Comparison of ENCODE assay signal across 8 cellular contexts in genomic region chr16:3501783-3502400, GRCh38. TPM values are rescaled to one million over a fixed set of nuclear protein-coding genes. Genes with fewer than 3 reads are reported as not detected.
DNase-seq lines count a peak whose midpoint lies in the region; ATAC-seq, FAIRE-seq and TF ChIP-seq lines count a peak whose summit lies in the region.

No MANE protein-coding gene starts in this region.

- peak overlapping the region; percentile 94 for H3K4me3 Mint-ChIP-seq in activated T-cell treated with anti-CD3 and anti-CD28 coated beads, Interleukin-2, amount 50 U/mL, for 24 hours
- peak overlapping the region; percentile 97 for H3K4me3 Mint-ChIP-seq in activated T-helper 17 cell treated with anti-CD3 and anti-CD28 coated beads, Interleukin-2, amount 50 U/mL, for 72 hours

- H3K27me3 ChIP-seq in tibial artery, result no peaks in the 10 kb centered on the region

- H3K27ac ChIP-seq in kidney (ENCODE audit: low read depth in 2 of 2, low read length in 2 of 2) (peak overlapping the region in 1 of 2 donors; percentile 6), tibial artery (peak overlapping the region in 1 of 2 donors; percentile 82)

- intact Hi-C loops in kidney (cut with DNase I), result no loop called here
- intact Hi-C loops in tibial artery (cut with DNase I; ENCODE audit: low total_unique reads), result loop anchor here (10.0 kb wide), 1 partner anchor 347 kb away; no protein-coding TSS in a partner anchor

- H3K4me1 ChIP-seq in kidney (ENCODE audit: control insufficient read depth in 1 of 2, insufficient read depth in 1 of 2, low read depth in 1 of 2, low read length in 2 of 2) (peaks cover 0 to 9% of the 10 kb centered on the region in 2 donors), tibial artery (peaks cover 5 to 23% (median 10%) of the 10 kb centered on the region in 4 donors)

- H3K9me3 Mint-ChIP-seq in activated T-cell treated with anti-CD3 and anti-CD28 coated beads, Interleukin-2, amount 50 U/mL, for 24 hours, result peaks cover 6% of the 10 kb centered on the region
- no peaks in the 10 kb centered on the region for H3K9me3 Mint-ChIP-seq in activated T-helper 17 cell treated with anti-CD3 and anti-CD28 coated beads, Interleukin-2, amount 50 U/mL, for 72 hours

- peaks cover 42% of the 10 kb centered on the region for H3K36me3 Mint-ChIP-seq in activated T-cell treated with anti-CD3 and anti-CD28 coated beads, Interleukin-2, amount 50 U/mL, for 24 hours (ENCODE audit: low read depth)
- H3K36me3 Mint-ChIP-seq in activated T-helper 17 cell treated with anti-CD3 and anti-CD28 coated beads, Interleukin-2, amount 50 U/mL, for 72 hours (ENCODE audit: low read depth), result peaks cover 30% of the 10 kb centered on the region

- FAIRE-seq in kidney (lab: Jason Lieb, UNC), result no peak

- peak overlapping the region in 1 of 2 donors; percentile 57 for H3K9ac ChIP-seq in kidney (ENCODE audit: low read length in 2 of 2)

- H3K27ac Mint-ChIP-seq in activated T-cell treated with anti-CD3 and anti-CD28 coated beads, Interleukin-2, amount 50 U/mL, for 24 hours, result peak overlapping the region; percentile 94
- H3K27ac Mint-ChIP-seq in activated T-helper 17 cell treated with anti-CD3 and anti-CD28 coated beads, Interleukin-2, amount 50 U/mL, for 72 hours, result peak overlapping the region; percentile 97

- no peak for ATAC-seq in activated T-helper 17 cell treated with anti-CD3 and anti-CD28 coated beads, Interleukin-2, amount 50 U/mL, for 72 hours (replicated peaks)

- peak; percentile 14 for DNase-seq in activated T-cell treated with anti-CD3 and anti-CD28 coated beads, Interleukin-2, amount 50 U/mL, for 24 hours
- DNase-seq in activated T-cell treated with anti-CD3 and anti-CD28 coated beads, Interleukin-2, amount 50 U/mL, for 48 hours, result no peak
- DNase-seq in kidney, result no peak
- DNase-seq in tibial artery, result peak in 1 of 2 donors; percentile 41
- DNase-seq in activated gamma-delta T cell treated with Interleukin-2 at 50 U/mL for 16 hours, result no peak
- DNase-seq in NCI-H1417 treated with DMSO at 0.1 percent for 48 hours (lab: John Stamatoyannopoulos, UW), result no peak
- no peak for DNase-seq in ureter (ENCODE audit: low spot score)

- no peaks in the 10 kb centered on the region for H3K9me3 ChIP-seq in kidney (ENCODE audit: control insufficient read depth in 1 of 2, low read length in 2 of 2)
- no peaks in the 10 kb centered on the region for H3K9me3 ChIP-seq in tibial artery

- no peaks in the 10 kb centered on the region for H3K27me3 Mint-ChIP-seq in activated T-cell treated with anti-CD3 and anti-CD28 coated beads, Interleukin-2, amount 50 U/mL, for 24 hours
- no peaks in the 10 kb centered on the region for H3K27me3 Mint-ChIP-seq in activated T-helper 17 cell treated with anti-CD3 and anti-CD28 coated beads, Interleukin-2, amount 50 U/mL, for 72 hours

- H3K4me1 Mint-ChIP-seq in activated T-cell treated with anti-CD3 and anti-CD28 coated beads, Interleukin-2, amount 50 U/mL, for 24 hours (ENCODE audit: low read depth), result peaks cover 62% of the 10 kb centered on the region
- H3K4me1 Mint-ChIP-seq in activated T-helper 17 cell treated with anti-CD3 and anti-CD28 coated beads, Interleukin-2, amount 50 U/mL, for 72 hours, result peaks cover 25% of the 10 kb centered on the region

- H3K4me3 ChIP-seq in kidney (ENCODE audit: low read length in 2 of 2) (peak overlapping the region; percentile 65 to 85), tibial artery (peak overlapping the region; percentile 70 to 80)

- TF ChIP-seq CTCF in kidney (IDR thresholded peaks at IDR 0.05; ENCODE audit: borderline replicate concordance, extremely low read depth, insufficient read depth) (no peak), tibial artery (IDR thresholded peaks at IDR 0.05) (no peak)

- H3K36me3 ChIP-seq in kidney (ENCODE audit: control insufficient read depth in 1 of 2, insufficient read depth in 2 of 2, low read length in 2 of 2) (peaks cover 0 to 5% of the 10 kb centered on the region in 2 donors), tibial artery (peaks cover 8 to 26% (median 18%) of the 10 kb centered on the region in 3 donors)

RNA-seq across cellular contexts. Expression of gene CLUAP1, which starts 1.1 kb away (rescaled TPM):
- 10 to 100 TPM; 14.9 to 15.7 TPM for total RNA-seq in activated T-helper 17 cell treated with anti-CD3 and anti-CD28 coated beads, Interleukin-2, amount 50 U/mL, for 72 hours
- total RNA-seq in kidney, result 44.8 TPM
- 39.3 TPM for polyA plus RNA-seq in kidney (ENCODE audit: insufficient read depth, low read depth, low replicate concordance)
- total RNA-seq in ureter, result 34.3 TPM

RNA-seq across cellular contexts. Expression of gene C16orf90, which starts 6.6 kb away (rescaled TPM):
- total RNA-seq in activated T-helper 17 cell treated with anti-CD3 and anti-CD28 coated beads, Interleukin-2, amount 50 U/mL, for 72 hours, result not detected
- total RNA-seq in kidney, result not detected
- not detected for polyA plus RNA-seq in kidney (ENCODE audit: insufficient read depth, low read depth, low replicate concordance)
- total RNA-seq in ureter, result not detected

RNA-seq across cellular contexts. Expression of gene NAA60, which starts 58.4 kb away (rescaled TPM):
- 10 to 100 TPM; 36.8 to 38.7 TPM for total RNA-seq in activated T-helper 17 cell treated with anti-CD3 and anti-CD28 coated beads, Interleukin-2, amount 50 U/mL, for 72 hours
- total RNA-seq in kidney (51.6 TPM), ureter (54.4 TPM)
- 66.6 TPM for polyA plus RNA-seq in kidney (ENCODE audit: insufficient read depth, low read depth, low replicate concordance)

RNA-seq across cellular contexts. Expression of gene ZNF597, which starts 58.6 kb away (rescaled TPM):
- total RNA-seq in activated T-helper 17 cell treated with anti-CD3 and anti-CD28 coated beads, Interleukin-2, amount 50 U/mL, for 72 hours, result 1 to 10 TPM; 2.0 to 3.0 TPM
- total RNA-seq in kidney (3.4 TPM), ureter (4.8 TPM)
- 0.99 TPM for polyA plus RNA-seq in kidney (ENCODE audit: insufficient read depth, low read depth, low replicate concordance)
